ENCODE assay signal across 11 cellular contexts in genomic region chr10:26675873-26676257, GRCh38.
"Had no signal": no experiment of that assay in that cellular context is flagged by ENCODE, and none has a peak within 500 bp of the region (broad histone marks: within the 10 kb centered on the region; RNA-seq: fewer than 3 reads in every experiment).

No MANE protein-coding gene starts in this region.

- H3K27ac ChIP-seq: HL-60, KMS-11 had no signal

- ATAC-seq: GM23338 had no signal

- H3K4me2 ChIP-seq: GM23338, KMS-11 had no signal

- H2AFZ ChIP-seq: GM23338 had no signal

- DNase-seq: H9, HCEC 1CT, HFFc6, IMR-90, Karpas-422, KBM-7 had no signal

- H3K9ac ChIP-seq: KMS-11 had no signal

- FAIRE-seq: H1, H54 had no signal

- H3K4me3 ChIP-seq: GM23338 had no signal
